ENCODE assay signal across 15 cellular contexts in the genomic region with DNA sequence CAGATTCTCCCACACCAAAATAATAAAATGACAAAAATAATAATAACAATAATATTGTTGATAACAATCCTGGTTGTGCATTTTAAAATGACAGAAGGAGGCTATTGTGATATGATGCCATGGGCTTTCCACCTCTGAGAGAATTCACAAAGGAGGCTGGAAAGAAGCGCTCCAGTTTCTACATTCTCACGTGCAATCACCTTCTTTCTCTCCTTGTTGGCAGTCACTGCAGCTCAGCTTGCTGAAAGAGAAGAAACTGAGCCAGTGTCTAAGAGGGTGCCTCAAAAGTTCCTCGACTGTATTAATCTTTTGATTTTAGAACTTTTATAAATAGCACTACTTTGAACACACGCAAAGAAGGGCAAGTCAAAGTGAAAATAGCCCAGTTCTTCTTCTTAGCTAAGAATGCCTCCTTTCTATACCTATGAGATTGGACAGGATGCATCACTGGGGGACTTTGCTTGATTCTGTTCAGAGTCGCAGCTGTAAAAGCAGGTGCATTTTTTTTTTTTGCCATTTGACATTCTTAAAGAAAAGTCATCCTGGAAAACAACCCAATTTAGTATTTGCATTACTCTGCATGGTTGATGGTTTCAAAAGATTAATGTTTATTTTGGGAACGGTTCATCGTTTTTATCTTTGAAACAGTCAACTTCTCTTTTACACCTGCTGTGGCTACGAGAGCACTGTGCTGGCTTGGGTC. TPM values are rescaled to one million over a fixed set of nuclear protein-coding genes. Genes with fewer than 3 reads are reported as not detected.
DNase-seq lines count a peak whose midpoint lies in the region; ATAC-seq and TF ChIP-seq lines count a peak whose summit lies in the region.
"Had no signal": no experiment of that assay in that cellular context is flagged by ENCODE, and none has a peak within 500 bp of the region (broad histone marks: within the 10 kb centered on the region; RNA-seq: fewer than 3 reads in every experiment).

No MANE protein-coding gene starts in this region.

- no peak for DNase-seq in activated T-cell treated with anti-CD3 and anti-CD28 coated beads, Interleukin-2, amount 50 U/mL, for 72 hours
- no peak for DNase-seq in activated T-cell treated with anti-CD3 and anti-CD28 coated beads for 4 hours
- DNase-seq in RWPE1 (ENCODE audit: low spot score), result no peak
- no peak for DNase-seq in MG63
- DNase-seq in neural progenitor cell (ENCODE audit: low spot score), result no peak
- no peak for DNase-seq in COLO829 (ENCODE audit: low spot score)
- DNase-seq: ACHN; heart right ventricle; IMR-90; naive thymus-derived CD8-positive, alpha-beta T cell; NCI-H524; stimulated activated CD4-positive, alpha-beta T cell treated with anti-CD3 and anti-CD28 coated beads, Interleukin-4, amount 100 ng/mL, for 4 hours; T-helper 9 cell had no signal

- H3K27ac ChIP-seq in RWPE1 (no peak overlapping the region), neural progenitor cell (no peak overlapping the region)
- H3K27ac ChIP-seq: heart right ventricle had no signal

- H3K9me3 ChIP-seq in MG63, result no peaks in the 10 kb centered on the region
- no peaks in the 10 kb centered on the region for H3K9me3 ChIP-seq in neural progenitor cell (ENCODE audit: low read depth)

- no peaks in the 10 kb centered on the region for H3F3A ChIP-seq in neural progenitor cell (ENCODE audit: low read depth)

- no peaks in the 10 kb centered on the region for H4K20me1 ChIP-seq in neural progenitor cell (ENCODE audit: low read depth)

- TF ChIP-seq CTCF in RWPE1 (conservative IDR thresholded peaks at IDR 0.05; ENCODE audit: low read depth) (no peak), neural progenitor cell (IDR thresholded peaks at IDR 0.05) (no peak)

- peak; percentile 61 to 66 for ATAC-seq in activated T-cell treated with anti-CD3 and anti-CD28 coated beads, Interleukin-2, amount 50 U/mL, for 72 hours (replicated peaks in 1 of 2)
- ATAC-seq in HG02588 (IDR thresholded peaks at IDR 0.05; ENCODE audit: unreplicated experiment) (peak; percentile 94), HG03442 (IDR thresholded peaks at IDR 0.05; ENCODE audit: unreplicated experiment) (peak; percentile 92)
- ATAC-seq: heart right ventricle; naive thymus-derived CD8-positive, alpha-beta T cell had no signal

- no peak overlapping the region for H2AFZ ChIP-seq in neural progenitor cell (replicated peaks)

- H3K9me3 Mint-ChIP-seq in activated T-cell treated with anti-CD3 and anti-CD28 coated beads, Interleukin-2, amount 50 U/mL, for 72 hours, result no peaks in the 10 kb centered on the region
- H3K9me3 Mint-ChIP-seq in neural progenitor cell, result no peaks in the 10 kb centered on the region
- H3K9me3 Mint-ChIP-seq: naive thymus-derived CD8-positive, alpha-beta T cell had no signal

- no peaks in the 10 kb centered on the region for H3K79me2 ChIP-seq in neural progenitor cell (ENCODE audit: low read depth)

- CTCF ChIA-PET in RWPE1 (lab: Yijun Ruan, JAX), result interaction anchor here (0.7 kb wide), 2 partner anchors 340 to 1476 kb away, joined by 4 to 5 read pairs; no protein-coding TSS in a partner anchor

- no peak overlapping the region for H3K9ac ChIP-seq in neural progenitor cell

- no peaks in the 10 kb centered on the region for H3K27me3 Mint-ChIP-seq in activated T-cell treated with anti-CD3 and anti-CD28 coated beads, Interleukin-2, amount 50 U/mL, for 72 hours (ENCODE audit: low read depth)
- H3K27me3 Mint-ChIP-seq in neural progenitor cell (ENCODE audit: insufficient read depth, low read depth), result no peaks in the 10 kb centered on the region

- no peak overlapping the region for H3K4me2 ChIP-seq in neural progenitor cell

- peaks cover 36% of the 10 kb centered on the region for H3K4me1 Mint-ChIP-seq in activated T-cell treated with anti-CD3 and anti-CD28 coated beads, Interleukin-2, amount 50 U/mL, for 72 hours (ENCODE audit: low read depth)
- H3K4me1 Mint-ChIP-seq in neural progenitor cell, result no peaks in the 10 kb centered on the region

- H3K27ac Mint-ChIP-seq in activated T-cell treated with anti-CD3 and anti-CD28 coated beads, Interleukin-2, amount 50 U/mL, for 72 hours, result no peak overlapping the region
- H3K27ac Mint-ChIP-seq in neural progenitor cell, result no peak overlapping the region
- H3K27ac Mint-ChIP-seq: naive thymus-derived CD8-positive, alpha-beta T cell had no signal

- no peaks in the 10 kb centered on the region for H3K36me3 ChIP-seq in MG63
- no peaks in the 10 kb centered on the region for H3K36me3 ChIP-seq in neural progenitor cell
- H3K36me3 ChIP-seq: heart right ventricle had no signal

- H3K4me3 Mint-ChIP-seq in activated T-cell treated with anti-CD3 and anti-CD28 coated beads, Interleukin-2, amount 50 U/mL, for 72 hours, result peak overlapping the region in 1 of 2 donors; percentile 77
- H3K4me3 Mint-ChIP-seq in neural progenitor cell, result no peak overlapping the region
- H3K4me3 Mint-ChIP-seq: naive thymus-derived CD8-positive, alpha-beta T cell had no signal

- POLR2A ChIA-PET in RWPE1 (lab: Yijun Ruan, JAX; ENCODE audit: low non-redundant PET), result no interaction called here

- H3K27me3 ChIP-seq in MG63 (peaks cover 3% of the 10 kb centered on the region; the same call in 1 of the 2 replicates), neural progenitor cell (no peaks in the 10 kb centered on the region)
- H3K27me3 ChIP-seq: heart right ventricle had no signal

- H3K36me3 Mint-ChIP-seq in activated T-cell treated with anti-CD3 and anti-CD28 coated beads, Interleukin-2, amount 50 U/mL, for 72 hours (ENCODE audit: insufficient read depth in 2 of 2), result peaks cover 0 to 3% of the 10 kb centered on the region in 2 donors
- H3K36me3 Mint-ChIP-seq in neural progenitor cell, result no peaks in the 10 kb centered on the region
- H3K36me3 Mint-ChIP-seq: naive thymus-derived CD8-positive, alpha-beta T cell had no signal

- no peaks in the 10 kb centered on the region for H3K4me1 ChIP-seq in neural progenitor cell
- H3K4me1 ChIP-seq: heart right ventricle had no signal

- H3K4me3 ChIP-seq in MG63 (no peak overlapping the region), neural progenitor cell (no peak overlapping the region)
- H3K4me3 ChIP-seq: heart right ventricle had no signal

RNA-seq across cellular contexts. Expression of a gene that starts 12.4 kb away (rescaled TPM):
- 100 to 1,000 TPM; 362 to 383 TPM for total RNA-seq in activated T-cell treated with anti-CD3 and anti-CD28 coated beads, Interleukin-2, amount 50 U/mL, for 72 hours
- total RNA-seq in MG63 (2014; rRNA removed; shearing (Covaris generic); ENCODE audit: low replicate concordance), result 406 and 640 TPM in 2 replicates
- 324 and 789 TPM in 2 replicates for total RNA-seq in neural progenitor cell (ENCODE audit: low replicate concordance)
